In the genomic region with DNA sequence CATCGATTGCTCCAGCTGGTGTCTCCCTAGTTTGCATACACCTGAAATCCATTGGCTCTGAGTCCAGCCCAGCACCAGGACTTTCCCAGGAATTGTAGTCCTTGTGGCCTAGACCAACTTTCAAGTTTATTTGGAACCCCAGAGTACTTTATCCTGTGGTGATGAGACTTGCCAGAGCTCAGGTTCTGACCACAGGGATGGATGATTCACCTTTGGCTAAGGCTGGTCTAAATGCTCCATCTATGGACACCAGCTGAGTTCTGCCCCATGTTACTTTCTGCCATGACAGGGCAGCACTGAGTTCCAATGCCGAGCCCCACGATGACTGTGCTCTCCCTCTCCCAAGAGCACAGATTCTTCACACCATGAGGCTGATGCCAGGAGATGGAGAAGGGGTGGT, we compare ENCODE assay signal across 1 cellular context.
TF ChIP-seq lines count a peak whose summit lies in the region.

No MANE protein-coding gene starts in this region.

TF ChIP-seq in WTC11, 78 proteins besides CTCF, POLR2A, EP300 and RAD21 (continued from another document):
- TF ChIP-seq ZNF281 (CRISPR knock-in tag; IDR thresholded peaks at IDR 0.05), result no peak
- TF ChIP-seq, protein P1, sequence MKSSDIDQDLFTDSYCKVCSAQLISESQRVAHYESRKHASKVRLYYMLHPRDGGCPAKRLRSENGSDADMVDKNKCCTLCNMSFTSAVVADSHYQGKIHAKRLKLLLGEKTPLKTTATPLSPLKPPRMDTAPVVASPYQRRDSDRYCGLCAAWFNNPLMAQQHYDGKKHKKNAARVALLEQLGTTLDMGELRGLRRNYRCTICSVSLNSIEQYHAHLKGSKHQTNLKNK (CRISPR knock-in tag; IDR thresholded peaks at IDR 0.05), result no peak
- TF ChIP-seq ZNF512 (CRISPR knock-in tag; IDR thresholded peaks at IDR 0.05; ENCODE audit: borderline replicate concordance), result no peak
- no peak for TF ChIP-seq JUN (CRISPR knock-in tag; IDR thresholded peaks at IDR 0.05)
TF ChIP-seq in WTC11: peak in this region for 0.
